Comparison of ENCODE assay signal across 9 cellular contexts in genomic region chr17:47276868-47277267, GRCh38. TPM values are rescaled to one million over a fixed set of nuclear protein-coding genes. Genes with fewer than 3 reads are reported as not detected.
DNase-seq lines count a peak whose midpoint lies in the region; ATAC-seq and TF ChIP-seq lines count a peak whose summit lies in the region.
"Had no signal": no experiment of that assay in that cellular context is flagged by ENCODE, and none has a peak within 500 bp of the region (broad histone marks: within the 10 kb centered on the region; RNA-seq: fewer than 3 reads in every experiment).

No MANE protein-coding gene starts in this region.

- DNase-seq in NCI-H1105 treated with DMSO at 0.1 percent for 48 hours (lab: John Stamatoyannopoulos, UW): peak; percentile 22
- DNase-seq in NCI-H1105 (lab: John Stamatoyannopoulos, UW): no peak
- peak; percentile 88 for DNase-seq in left kidney (ENCODE audit: low read depth, low spot score)
- DNase-seq in upper lobe of right lung: peak; percentile 68
- no peak for DNase-seq in activated CD4-positive, alpha-beta T cell treated with anti-CD3 and anti-CD28 coated beads, Interleukin-2, amount 10 ng/mL, durations not matched to agents 24 days and 14 days
- no peak for DNase-seq in activated CD4-positive, alpha-beta memory T cell treated with anti-CD3 and anti-CD28 coated beads for 36 hours
- no peak for DNase-seq in T-cell

- peak overlapping the region; percentile 40 for H3K27ac ChIP-seq in upper lobe of right lung
- H3K27ac ChIP-seq: KMS-11 had no signal

- peaks cover 53% of the 10 kb centered on the region for H3K4me1 ChIP-seq in upper lobe of right lung

- H3K36me3 Mint-ChIP-seq in brain (no peaks in the 10 kb centered on the region), T-cell (no peaks in the 10 kb centered on the region)
- H3K36me3 Mint-ChIP-seq in activated CD4-positive, alpha-beta T cell treated with anti-CD3 and anti-CD28 coated beads, Interleukin-2, amount 10 ng/mL, durations not matched to agents 24 days and 14 days (ENCODE audit: low read depth): no peaks in the 10 kb centered on the region
- no peaks in the 10 kb centered on the region for H3K36me3 Mint-ChIP-seq in activated CD4-positive, alpha-beta memory T cell treated with anti-CD3 and anti-CD28 coated beads for 36 hours

- POLR2A ChIA-PET in activated CD4-positive, alpha-beta memory T cell treated with anti-CD3 and anti-CD28 coated beads for 36 hours (lab: Charles Lee): no interaction called here
- POLR2A ChIA-PET in T-cell (lab: Charles Lee): interaction anchor here in 1 of 2 donors (0.5 kb wide), 1 partner anchor 78 kb away, joined by 3 read pairs; no protein-coding TSS in a partner anchor

- H3K36me3 ChIP-seq in upper lobe of right lung: no peaks in the 10 kb centered on the region

- peak overlapping the region in 1 of 5 experiments; percentile 3 for H3K4me3 Mint-ChIP-seq in brain
- H3K4me3 Mint-ChIP-seq in activated CD4-positive, alpha-beta T cell treated with anti-CD3 and anti-CD28 coated beads, Interleukin-2, amount 10 ng/mL, durations not matched to agents 24 days and 14 days: no peak overlapping the region
- H3K4me3 Mint-ChIP-seq in activated CD4-positive, alpha-beta memory T cell treated with anti-CD3 and anti-CD28 coated beads for 36 hours: no peak overlapping the region
- H3K4me3 Mint-ChIP-seq in T-cell: no peak overlapping the region

- intact Hi-C loops in upper lobe of right lung (cut with DNase I): no loop called here
- intact Hi-C loops in activated CD4-positive, alpha-beta T cell treated with anti-CD3 and anti-CD28 coated beads, Interleukin-2, amount 10 ng/mL, durations not matched to agents 24 days and 14 days (cut with micrococcal nuclease): no loop called here
- intact Hi-C loops in activated CD4-positive, alpha-beta memory T cell treated with anti-CD3 and anti-CD28 coated beads for 36 hours (cut with micrococcal nuclease): no loop called here

- H3K27me3 Mint-ChIP-seq in brain: peaks cover 17% of the 10 kb centered on the region
- H3K27me3 Mint-ChIP-seq in activated CD4-positive, alpha-beta T cell treated with anti-CD3 and anti-CD28 coated beads, Interleukin-2, amount 10 ng/mL, durations not matched to agents 24 days and 14 days: peaks cover 24% of the 10 kb centered on the region
- H3K27me3 Mint-ChIP-seq in activated CD4-positive, alpha-beta memory T cell treated with anti-CD3 and anti-CD28 coated beads for 36 hours: no peaks in the 10 kb centered on the region
- H3K27me3 Mint-ChIP-seq in T-cell: peaks cover 9 to 12% of the 10 kb centered on the region in 2 donors

- peaks cover 45% of the 10 kb centered on the region for H3K4me1 Mint-ChIP-seq in brain
- H3K4me1 Mint-ChIP-seq in activated CD4-positive, alpha-beta T cell treated with anti-CD3 and anti-CD28 coated beads, Interleukin-2, amount 10 ng/mL, durations not matched to agents 24 days and 14 days: peaks cover 4% of the 10 kb centered on the region
- no peaks in the 10 kb centered on the region for H3K4me1 Mint-ChIP-seq in activated CD4-positive, alpha-beta memory T cell treated with anti-CD3 and anti-CD28 coated beads for 36 hours (ENCODE audit: low read depth)
- H3K4me1 Mint-ChIP-seq in T-cell: peaks cover 0 to 4% (median 1%) of the 10 kb centered on the region in 3 donors

- CTCF ChIA-PET in activated CD4-positive, alpha-beta memory T cell treated with anti-CD3 and anti-CD28 coated beads for 36 hours (lab: Charles Lee): interaction anchor here (1.6 kb wide), 1 partner anchor 39 kb away, joined by 3 read pairs; no protein-coding TSS in a partner anchor
- CTCF ChIA-PET in T-cell (lab: Charles Lee): interaction anchor here in 1 of 2 donors (0.6 kb wide), 1 partner anchor 128 kb away, joined by 5 read pairs; no protein-coding TSS in a partner anchor

- H3K27me3 ChIP-seq in upper lobe of right lung: no peaks in the 10 kb centered on the region

- H3K9me3 Mint-ChIP-seq in brain (peaks cover 0 to 2% (median 0%) of the 10 kb centered on the region in 5 experiments), T-cell (no peaks in the 10 kb centered on the region)
- no peaks in the 10 kb centered on the region for H3K9me3 Mint-ChIP-seq in activated CD4-positive, alpha-beta T cell treated with anti-CD3 and anti-CD28 coated beads, Interleukin-2, amount 10 ng/mL, durations not matched to agents 24 days and 14 days
- H3K9me3 Mint-ChIP-seq in activated CD4-positive, alpha-beta memory T cell treated with anti-CD3 and anti-CD28 coated beads for 36 hours: no peaks in the 10 kb centered on the region

- H3K9me3 ChIP-seq in upper lobe of right lung: no peaks in the 10 kb centered on the region

- ATAC-seq in upper lobe of right lung (peak; percentile 55), T-cell (replicated peaks in 1 of 4) (no peak)

- no peak overlapping the region for H3K4me3 ChIP-seq in upper lobe of right lung

- TF ChIP-seq CTCF in brain (conservative IDR thresholded peaks at IDR 0.05): no peak
- no peak for TF ChIP-seq CTCF in upper lobe of right lung (IDR thresholded peaks at IDR 0.05)

- H3K27ac Mint-ChIP-seq in brain (peak overlapping the region in 3 of 5 experiments; percentile 76 to 93 (median 83)), T-cell (no peak overlapping the region)
- H3K27ac Mint-ChIP-seq in activated CD4-positive, alpha-beta T cell treated with anti-CD3 and anti-CD28 coated beads, Interleukin-2, amount 10 ng/mL, durations not matched to agents 24 days and 14 days: no peak overlapping the region
- no peak overlapping the region for H3K27ac Mint-ChIP-seq in activated CD4-positive, alpha-beta memory T cell treated with anti-CD3 and anti-CD28 coated beads for 36 hours

RNA-seq across cellular contexts. Expression of gene ITGB3, which starts 23.2 kb away (rescaled TPM):
- 0.63 TPM for polyA plus RNA-seq in brain (ENCODE audit: insufficient read depth, low read depth, low replicate concordance)
- total RNA-seq in upper lobe of right lung: 6.6 TPM
- total RNA-seq in activated CD4-positive, alpha-beta T cell treated with anti-CD3 and anti-CD28 coated beads, Interleukin-2, amount 10 ng/mL, durations not matched to agents 24 days and 14 days: not detected in 2 replicates
- not detected for total RNA-seq in activated CD4-positive, alpha-beta memory T cell treated with anti-CD3 and anti-CD28 coated beads for 36 hours
- total RNA-seq in T-cell: 1 to 10 TPM in 1 of 5 donors, under 1 TPM in 4; 0.22 to 3.8 (median 0.26) TPM

RNA-seq across cellular contexts. Expression of gene EFCAB13, which starts 46.9 kb away (rescaled TPM):
- 2.2 TPM for polyA plus RNA-seq in brain (ENCODE audit: insufficient read depth, low read depth, low replicate concordance)
- 11.8 TPM for total RNA-seq in upper lobe of right lung
- 1.1 and 1.9 TPM in 2 replicates for total RNA-seq in activated CD4-positive, alpha-beta T cell treated with anti-CD3 and anti-CD28 coated beads, Interleukin-2, amount 10 ng/mL, durations not matched to agents 24 days and 14 days
- 1 to 10 TPM; 4.6 to 7.8 TPM for total RNA-seq in activated CD4-positive, alpha-beta memory T cell treated with anti-CD3 and anti-CD28 coated beads for 36 hours
- total RNA-seq in T-cell: 10 to 100 TPM; 13.4 to 19.1 (median 15.2) TPM

Comparison
In these comparisons a context has a peak if more than half of its experiments do, and no peak if none do; other contexts are left out.
1. DNase-seq: peak in NCI-H1105 treated with DMSO at 0.1 percent for 48 hours (single experiment), left kidney (single experiment) and upper lobe of right lung (single experiment); none in NCI-H1105 (single experiment), activated CD4-positive, alpha-beta T cell treated with anti-CD3 and anti-CD28 coated beads, Interleukin-2, amount 10 ng/mL, durations not matched to agents 24 days and 14 days (single experiment), activated CD4-positive, alpha-beta memory T cell treated with anti-CD3 and anti-CD28 coated beads for 36 hours (single experiment) and T-cell (0 of 34).
2. H3K27ac Mint-ChIP-seq: peak in brain (3 of 5); none in activated CD4-positive, alpha-beta T cell treated with anti-CD3 and anti-CD28 coated beads, Interleukin-2, amount 10 ng/mL, durations not matched to agents 24 days and 14 days (single experiment), activated CD4-positive, alpha-beta memory T cell treated with anti-CD3 and anti-CD28 coated beads for 36 hours (single experiment) and T-cell (0 of 2).